In the genomic region with DNA sequence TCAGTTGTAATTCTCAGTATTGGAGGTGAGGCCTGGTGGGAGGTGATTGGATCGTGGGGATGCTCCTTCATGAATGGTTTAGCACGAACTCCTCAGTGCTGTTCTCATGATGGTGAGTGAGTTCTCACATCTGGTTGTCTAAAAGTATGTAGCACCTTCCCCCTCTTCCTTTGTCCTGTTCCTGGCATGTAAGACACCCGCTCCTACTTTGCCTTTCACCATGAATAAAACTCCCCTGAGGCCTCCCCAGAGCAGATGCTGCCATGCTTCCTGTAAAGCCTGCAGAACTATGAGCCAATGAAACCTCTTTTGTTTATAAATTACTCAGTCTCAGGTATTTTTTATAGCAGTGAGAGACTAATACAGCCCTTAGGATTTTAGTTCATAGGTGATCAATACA, we compare ENCODE assay signal across 18 cellular contexts.
DNase-seq lines count a peak whose midpoint lies in the region; TF ChIP-seq lines count a peak whose summit lies in the region.
"Had no signal": no experiment of that assay in that cellular context is flagged by ENCODE, and none has a peak within 500 bp of the region (broad histone marks: within the 10 kb centered on the region; RNA-seq: fewer than 3 reads in every experiment).

No MANE protein-coding gene starts in this region.

- peaks cover 16% of the 10 kb centered on the region for H3K4me1 ChIP-seq in BLaER1
- H3K4me1 ChIP-seq in BE2C = peaks cover 16% of the 10 kb centered on the region

- no peak overlapping the region for H3K27ac ChIP-seq in BLaER1
- H3K27ac ChIP-seq: KMS-11, PC-9, RWPE1 had no signal

- H3K36me3 ChIP-seq in BLaER1 (no peaks in the 10 kb centered on the region), BE2C (no peaks in the 10 kb centered on the region)

- peak; percentile 40 for DNase-seq in GM12865 (ENCODE audit: low read depth)
- DNase-seq in epithelial cell of esophagus (ENCODE audit: low read depth) = peak; percentile 40
- peak; percentile 66 for DNase-seq in skeletal muscle cell (ENCODE audit: low read depth)
- DNase-seq in stimulated activated CD8-positive, alpha-beta memory T cell treated with anti-CD3 and anti-CD28 coated beads, Interleukin-4, amount 100 ng/mL, for 48 hours = no peak
- DNase-seq in GM13976 (ENCODE audit: low spot score) = no peak
- no peak for DNase-seq in BE2C
- DNase-seq: ACHN, GDM1, MV-4-11, NCI-H1105 treated with DMSO at 0.1 percent for 48 hours, NCI-H1694, NCI-H446 treated with DMSO at 0.1 percent for 48 hours, SHP77 treated with DMSO at 0.1 percent for 48 hours, SK-N-SH had no signal

- no peaks in the 10 kb centered on the region for H3K9me3 ChIP-seq in BLaER1
- no peaks in the 10 kb centered on the region for H3K9me3 ChIP-seq in BE2C
- H3K9me3 ChIP-seq: SK-N-SH had no signal

- H3K27me3 ChIP-seq in BLaER1 = no peaks in the 10 kb centered on the region
- H3K27me3 ChIP-seq in BE2C = no peaks in the 10 kb centered on the region

- H3K9ac ChIP-seq in BLaER1 = no peak overlapping the region
- H3K9ac ChIP-seq: KMS-11 had no signal

- in situ Hi-C loops in GM13976 (cut with MboI; ENCODE audit: low sequenced_read_pairs, unreplicated experiment) = no loop called here

- no peak for TF ChIP-seq CTCF in GM12865 (IDR thresholded peaks at IDR 0.05; ENCODE audit: insufficient read depth, low read depth, low read length, missing control alignments)
- no peak for TF ChIP-seq CTCF in epithelial cell of esophagus (IDR thresholded peaks at IDR 0.05; ENCODE audit: insufficient read depth, low read depth, low read length, missing control alignments)
- no peak for TF ChIP-seq CTCF in GM13976 (IDR thresholded peaks at IDR 0.05; ENCODE audit: borderline replicate concordance, control extremely low read depth, extremely low read depth, insufficient read depth, missing control alignments)
- TF ChIP-seq CTCF in BE2C (IDR thresholded peaks at IDR 0.05; ENCODE audit: low read depth, low read length) = no peak

- H3K4me3 ChIP-seq in BLaER1 (no peak overlapping the region), GM12865 (ENCODE audit: low read depth, low read length) (no peak overlapping the region), epithelial cell of esophagus (ENCODE audit: low read length) (no peak overlapping the region), skeletal muscle cell (ENCODE audit: low read depth, low read length) (no peak overlapping the region), BE2C (ENCODE audit: low read depth, low read length) (no peak overlapping the region)
- H3K4me3 ChIP-seq: PC-9 had no signal

- peak overlapping the region; percentile 27; the same call in 1 of the 2 replicates for H3K4me2 ChIP-seq in BLaER1
- H3K4me2 ChIP-seq: KMS-11, PC-9 had no signal

- H4K20me1 ChIP-seq in BLaER1 = no peaks in the 10 kb centered on the region

Comparison
In these comparisons a context has a peak if more than half of its experiments do, and no peak if none do; other contexts are left out.
1. DNase-seq: peak in GM12865 (single experiment), epithelial cell of esophagus (single experiment) and skeletal muscle cell (single experiment); none in stimulated activated CD8-positive, alpha-beta memory T cell treated with anti-CD3 and anti-CD28 coated beads, Interleukin-4, amount 100 ng/mL, for 48 hours (single experiment), GM13976 (single experiment) and BE2C (single experiment).